Comparison of ENCODE assay signal across 8 cellular contexts in genomic region chr14:72894623-72895378, GRCh38. TPM values are rescaled to one million over a fixed set of nuclear protein-coding genes. Genes with fewer than 3 reads are reported as not detected.
DNase-seq lines count a peak whose midpoint lies in the region; ATAC-seq lines count a peak whose summit lies in the region.

No MANE protein-coding gene starts in this region.

- peak overlapping the region; percentile 83 to 89 (median 83) for H3K27ac Mint-ChIP-seq in IgD-negative memory B cell
- no peak overlapping the region for H3K27ac Mint-ChIP-seq in activated naive CD8-positive, alpha-beta T cell treated with anti-CD3 and anti-CD28 coated beads, Interleukin-2, amount 10 ng/mL, durations not matched to agents 7 days and 5 days

- H3K36me3 Mint-ChIP-seq in IgD-negative memory B cell: no peaks in the 10 kb centered on the region
- no peaks in the 10 kb centered on the region for H3K36me3 Mint-ChIP-seq in activated naive CD8-positive, alpha-beta T cell treated with anti-CD3 and anti-CD28 coated beads, Interleukin-2, amount 10 ng/mL, durations not matched to agents 7 days and 5 days

- H3K27me3 Mint-ChIP-seq in IgD-negative memory B cell: peaks cover 11% of the 10 kb centered on the region
- H3K27me3 Mint-ChIP-seq in activated naive CD8-positive, alpha-beta T cell treated with anti-CD3 and anti-CD28 coated beads, Interleukin-2, amount 10 ng/mL, durations not matched to agents 7 days and 5 days: peaks cover 50% of the 10 kb centered on the region

- peak; percentile 36 for DNase-seq in activated naive CD8-positive, alpha-beta T cell treated with anti-CD3 and anti-CD28 coated beads, Interleukin-2, amount 10 ng/mL, durations not matched to agents 7 days and 5 days
- DNase-seq in NCI-H2196 treated with DMSO at 0.1 percent for 48 hours (lab: John Stamatoyannopoulos, UW; ENCODE audit: unreplicated experiment) (no peak), NCI-H526 treated with DMSO at 0.1 percent for 48 hours (lab: John Stamatoyannopoulos, UW) (no peak)

- ATAC-seq in activated naive CD8-positive, alpha-beta T cell treated with anti-CD3 and anti-CD28 coated beads, Interleukin-2, amount 10 ng/mL, durations not matched to agents 7 days and 5 days (ENCODE audit: low read depth): no peak
- ATAC-seq in GM18861 (IDR thresholded peaks at IDR 0.05; ENCODE audit: unreplicated experiment): no peak

- peak overlapping the region; percentile 62 to 84 (median 68); a peak in 16 of 20 replicates for H3K4me3 ChIP-seq in BLaER1 treated with 17β-estradiol and CSF1 and Interleukin-3, amounts not matched to agents 10 nM and 100 nM
- H3K4me3 ChIP-seq in iPS-11a (ENCODE audit: low read depth, low read length) (peak overlapping the region; percentile 63), skeletal muscle satellite cell (ENCODE audit: low read length) (peak overlapping the region; percentile 73)

- H3K4me2 ChIP-seq in BLaER1 treated with 17β-estradiol and CSF1 and Interleukin-3, amounts not matched to agents 10 nM and 100 nM: peak overlapping the region; percentile 89 to 99 (median 96)
- peak overlapping the region; percentile 100 for H3K4me2 ChIP-seq in skeletal muscle satellite cell (ENCODE audit: low read length)

- POLR2A ChIA-PET in activated naive CD8-positive, alpha-beta T cell treated with anti-CD3 and anti-CD28 coated beads, Interleukin-2, amount 10 ng/mL, durations not matched to agents 7 days and 5 days (lab: Charles Lee): interaction anchor here (0.8 to 1.9 kb wide), 9 partner anchors 11 to 451 kb away, joined by 3 to 19 read pairs (median 3); no protein-coding TSS in a partner anchor

- peaks cover 11 to 14% (median 14%) of the 10 kb centered on the region in 3 donors for H3K4me1 Mint-ChIP-seq in IgD-negative memory B cell
- peaks cover 17% of the 10 kb centered on the region for H3K4me1 Mint-ChIP-seq in activated naive CD8-positive, alpha-beta T cell treated with anti-CD3 and anti-CD28 coated beads, Interleukin-2, amount 10 ng/mL, durations not matched to agents 7 days and 5 days

- H4K20me1 ChIP-seq in BLaER1 treated with 17β-estradiol and CSF1 and Interleukin-3, amounts not matched to agents 10 nM and 100 nM: peaks cover 0 to 35% (median 24%) of the 10 kb centered on the region in 11 experiments; a peak in 15 of 22 replicates

- H3K9me3 ChIP-seq in BLaER1 treated with 17β-estradiol and CSF1 and Interleukin-3, amounts not matched to agents 10 nM and 100 nM (replicated peaks in 1 of 11): no peaks in the 10 kb centered on the region
- no peaks in the 10 kb centered on the region for H3K9me3 ChIP-seq in skeletal muscle satellite cell (replicated peaks; ENCODE audit: low read length)

- H3K4me3 Mint-ChIP-seq in IgD-negative memory B cell: peak overlapping the region; percentile 97 to 99 (median 98)
- H3K4me3 Mint-ChIP-seq in activated naive CD8-positive, alpha-beta T cell treated with anti-CD3 and anti-CD28 coated beads, Interleukin-2, amount 10 ng/mL, durations not matched to agents 7 days and 5 days: peak overlapping the region; percentile 84

- H3K27ac ChIP-seq in BLaER1 treated with 17β-estradiol and CSF1 and Interleukin-3, amounts not matched to agents 10 nM and 100 nM: no peak overlapping the region

- peaks cover 20 to 32% (median 23%) of the 10 kb centered on the region in 10 experiments for H3K4me1 ChIP-seq in BLaER1 treated with 17β-estradiol and CSF1 and Interleukin-3, amounts not matched to agents 10 nM and 100 nM
- peaks cover 8% of the 10 kb centered on the region for H3K4me1 ChIP-seq in skeletal muscle satellite cell (ENCODE audit: control insufficient read depth, insufficient read depth, low read length)

- H3K36me3 ChIP-seq in BLaER1 treated with 17β-estradiol and CSF1 and Interleukin-3, amounts not matched to agents 10 nM and 100 nM: no peaks in the 10 kb centered on the region
- H3K36me3 ChIP-seq in skeletal muscle satellite cell (ENCODE audit: insufficient read depth, low read length): no peaks in the 10 kb centered on the region

- no peak overlapping the region for H3K9ac ChIP-seq in BLaER1 treated with 17β-estradiol and CSF1 and Interleukin-3, amounts not matched to agents 10 nM and 100 nM
- H3K9ac ChIP-seq in skeletal muscle satellite cell (ENCODE audit: low read depth, low read length): peak overlapping the region; percentile 61

- no peaks in the 10 kb centered on the region for H3K9me3 Mint-ChIP-seq in IgD-negative memory B cell
- H3K9me3 Mint-ChIP-seq in activated naive CD8-positive, alpha-beta T cell treated with anti-CD3 and anti-CD28 coated beads, Interleukin-2, amount 10 ng/mL, durations not matched to agents 7 days and 5 days: no peaks in the 10 kb centered on the region

- peaks cover 66 to 78% (median 77%) of the 10 kb centered on the region in 11 experiments for H3K27me3 ChIP-seq in BLaER1 treated with 17β-estradiol and CSF1 and Interleukin-3, amounts not matched to agents 10 nM and 100 nM
- no peaks in the 10 kb centered on the region for H3K27me3 ChIP-seq in skeletal muscle satellite cell (ENCODE audit: control insufficient read depth, insufficient read depth, low read length)

RNA-seq across cellular contexts. Expression of gene DPF3, which starts 0.9 kb away (rescaled TPM):
- polyA plus RNA-seq in IgD-negative memory B cell: 6.0 TPM
- 1 to 10 TPM; 3.8 to 4.1 TPM for total RNA-seq in activated naive CD8-positive, alpha-beta T cell treated with anti-CD3 and anti-CD28 coated beads, Interleukin-2, amount 10 ng/mL, durations not matched to agents 7 days and 5 days
- 2.0 and 3.3 TPM in 2 replicates for total RNA-seq in skeletal muscle satellite cell (2012; rRNA removed)

RNA-seq across cellular contexts. Expression of gene DCAF4, which starts 31.5 kb away (rescaled TPM):
- 21.0 TPM for polyA plus RNA-seq in IgD-negative memory B cell
- total RNA-seq in activated naive CD8-positive, alpha-beta T cell treated with anti-CD3 and anti-CD28 coated beads, Interleukin-2, amount 10 ng/mL, durations not matched to agents 7 days and 5 days: 10 to 100 TPM; 18.3 to 24.6 TPM
- total RNA-seq in skeletal muscle satellite cell (2012; rRNA removed): 12.9 and 15.5 TPM in 2 replicates
